Comparison of ENCODE assay signal across 8 cellular contexts in the genomic region with DNA sequence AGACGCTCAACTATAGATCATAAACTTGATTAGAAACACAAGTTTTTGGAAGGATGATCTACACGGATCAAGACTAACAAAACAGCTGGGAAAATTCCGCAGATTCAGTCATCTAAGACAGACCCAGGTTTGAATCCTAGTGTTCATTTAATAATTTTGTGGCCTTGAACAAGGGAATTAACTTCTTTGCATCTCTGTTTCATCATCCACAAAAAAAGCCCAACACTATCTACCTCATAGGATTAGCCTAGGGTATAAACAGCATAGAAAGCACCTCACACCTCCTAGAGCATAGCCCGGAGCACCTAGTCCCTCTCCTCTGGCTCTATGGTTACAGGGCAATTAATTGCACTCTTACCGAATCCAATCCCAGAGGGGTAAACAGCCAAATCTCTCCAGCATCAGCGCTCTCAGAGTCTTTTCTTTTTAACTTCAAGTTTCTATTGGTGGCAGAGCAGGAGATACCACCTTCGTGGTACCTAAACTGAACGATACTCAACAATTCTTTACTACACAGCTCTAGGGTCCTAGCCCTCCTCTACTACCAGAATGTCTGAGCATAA. TPM values are rescaled to one million over a fixed set of nuclear protein-coding genes. Genes with fewer than 3 reads are reported as not detected.
A peak's percentile ranks its signal among the peaks of the same experiment; 100 is the strongest.
DNase-seq lines count a peak whose midpoint lies in the region; ATAC-seq and TF ChIP-seq lines count a peak whose summit lies in the region.

No MANE protein-coding gene starts in this region.

- peaks cover 21% of the 10 kb centered on the region for H3K36me3 ChIP-seq in SK-N-MC (ENCODE audit: insufficient read depth, low read length)
- H3K36me3 ChIP-seq in fibroblast of lung (ENCODE audit: control insufficient read depth, insufficient read depth, low read length) = no peaks in the 10 kb centered on the region

- peak overlapping the region; percentile 98 for H3K4me3 Mint-ChIP-seq in T-helper 1 cell treated with Interleukin-12 subunit alpha and Interleukin-12 subunit beta and Interleukin-4 antibody, amounts not matched to agents 30 μg/mL and 1 μg/mL, for 36 hours
- H3K4me3 Mint-ChIP-seq in stimulated activated memory B cell treated with anti-CD40 and anti-IgM and Interleukin-4, amounts not matched to agents 10 μg/mL and 1 μg/mL and 100 μg/mL, for 72 hours = peak overlapping the region; percentile 94

- H3K9ac ChIP-seq in SK-N-MC (ENCODE audit: insufficient read length) (peak overlapping the region; percentile 99), fibroblast of lung (ENCODE audit: insufficient read depth, low read length) (no peak overlapping the region)

- no peak for DNase-seq in T-helper 1 cell
- no peak for DNase-seq in SK-N-MC (ENCODE audit: low read depth, low spot score)
- no peak for DNase-seq in fibroblast of lung (ENCODE audit: low read depth in 2 of 2)
- no peak for DNase-seq in activated gamma-delta T cell treated with Interleukin-2 at 50 U/mL for 16 hours
- DNase-seq in D341Med (ENCODE audit: low spot score) = no peak
- no peak for DNase-seq in activated CD4-positive, alpha-beta T cell treated with anti-CD3 and anti-CD28 coated beads, Interleukin-2, amount 50 U/mL, for 48 hours

- H3K9me3 Mint-ChIP-seq in T-helper 1 cell treated with Interleukin-12 subunit alpha and Interleukin-12 subunit beta and Interleukin-4 antibody, amounts not matched to agents 30 μg/mL and 1 μg/mL, for 36 hours = no peaks in the 10 kb centered on the region
- no peaks in the 10 kb centered on the region for H3K9me3 Mint-ChIP-seq in stimulated activated memory B cell treated with anti-CD40 and anti-IgM and Interleukin-4, amounts not matched to agents 10 μg/mL and 1 μg/mL and 100 μg/mL, for 72 hours

- no peaks in the 10 kb centered on the region for H4K20me1 ChIP-seq in fibroblast of lung (ENCODE audit: control insufficient read depth, extremely low read depth, insufficient read depth, low read length)

- H2AFZ ChIP-seq in fibroblast of lung (ENCODE audit: low read length) = no peak overlapping the region

- no peaks in the 10 kb centered on the region for H3K9me3 ChIP-seq in SK-N-MC (ENCODE audit: low read depth, low read length)
- H3K9me3 ChIP-seq in fibroblast of lung (ENCODE audit: control insufficient read depth, insufficient read depth, low read depth, low read length) = no peaks in the 10 kb centered on the region

- H3K4me3 ChIP-seq in SK-N-MC (peak overlapping the region; percentile 95), fibroblast of lung (replicated peaks in 1 of 4; ENCODE audit: control extremely low read depth in 1 of 4, insufficient read depth in 1 of 4, low read depth in 3 of 4, low read length in 4 of 4) (peak overlapping the region; percentile 1 to 100 (median 74))

- H3K27ac ChIP-seq in SK-N-MC = peak overlapping the region; percentile 99
- H3K27ac ChIP-seq in fibroblast of lung (ENCODE audit: insufficient read depth, low read length) = no peak overlapping the region

- H3K4me2 ChIP-seq in fibroblast of lung (ENCODE audit: extremely low read depth, insufficient read depth, low read length) = peak overlapping the region; percentile 90

- H3K27me3 ChIP-seq in fibroblast of lung (ENCODE audit: control insufficient read depth, insufficient read depth, low read length) = no peaks in the 10 kb centered on the region

- H3K27ac Mint-ChIP-seq in T-helper 1 cell treated with Interleukin-12 subunit alpha and Interleukin-12 subunit beta and Interleukin-4 antibody, amounts not matched to agents 30 μg/mL and 1 μg/mL, for 36 hours = peak overlapping the region; percentile 56
- H3K27ac Mint-ChIP-seq in stimulated activated memory B cell treated with anti-CD40 and anti-IgM and Interleukin-4, amounts not matched to agents 10 μg/mL and 1 μg/mL and 100 μg/mL, for 72 hours = peak overlapping the region; percentile 96

- peaks cover 35% of the 10 kb centered on the region for H3K36me3 Mint-ChIP-seq in T-helper 1 cell treated with Interleukin-12 subunit alpha and Interleukin-12 subunit beta and Interleukin-4 antibody, amounts not matched to agents 30 μg/mL and 1 μg/mL, for 36 hours (ENCODE audit: low read depth)
- peaks cover 19% of the 10 kb centered on the region for H3K36me3 Mint-ChIP-seq in stimulated activated memory B cell treated with anti-CD40 and anti-IgM and Interleukin-4, amounts not matched to agents 10 μg/mL and 1 μg/mL and 100 μg/mL, for 72 hours

- H3K79me2 ChIP-seq in fibroblast of lung (ENCODE audit: control insufficient read depth, insufficient read depth, low read length) = peaks cover 78% of the 10 kb centered on the region

- ATAC-seq in stimulated activated memory B cell treated with anti-CD40 and anti-IgM and Interleukin-4, amounts not matched to agents 10 μg/mL and 1 μg/mL and 100 μg/mL, for 72 hours = no peak

- H3K27me3 Mint-ChIP-seq in T-helper 1 cell treated with Interleukin-12 subunit alpha and Interleukin-12 subunit beta and Interleukin-4 antibody, amounts not matched to agents 30 μg/mL and 1 μg/mL, for 36 hours (ENCODE audit: low read depth) = no peaks in the 10 kb centered on the region
- no peaks in the 10 kb centered on the region for H3K27me3 Mint-ChIP-seq in stimulated activated memory B cell treated with anti-CD40 and anti-IgM and Interleukin-4, amounts not matched to agents 10 μg/mL and 1 μg/mL and 100 μg/mL, for 72 hours

- peaks cover 44% of the 10 kb centered on the region for H3K4me1 Mint-ChIP-seq in T-helper 1 cell treated with Interleukin-12 subunit alpha and Interleukin-12 subunit beta and Interleukin-4 antibody, amounts not matched to agents 30 μg/mL and 1 μg/mL, for 36 hours (ENCODE audit: low read depth)
- H3K4me1 Mint-ChIP-seq in stimulated activated memory B cell treated with anti-CD40 and anti-IgM and Interleukin-4, amounts not matched to agents 10 μg/mL and 1 μg/mL and 100 μg/mL, for 72 hours = peaks cover 59% of the 10 kb centered on the region

- peaks cover 4% of the 10 kb centered on the region for H3K4me1 ChIP-seq in fibroblast of lung (ENCODE audit: control insufficient read depth, extremely low read depth, insufficient read depth, low read length)

- no peak for TF ChIP-seq CTCF in fibroblast of lung (conservative IDR thresholded peaks at IDR 0.05 in 1 of 2, IDR thresholded peaks at IDR 0.05 in 1 of 2; ENCODE audit: low read depth in 1 of 2, low read length in 2 of 2)

RNA-seq across cellular contexts. Expression of a gene that starts 3.5 kb away (rescaled TPM):
- total RNA-seq in fibroblast of lung = 369 and 505 TPM in 2 replicates
- 93.7 and 115 TPM in 2 replicates for polyA plus RNA-seq in fibroblast of lung
- polyA plus RNA-seq in fibroblast of lung (2012) = 76.6 and 84.8 TPM in 2 replicates
- polyA minus RNA-seq in fibroblast of lung (ENCODE audit: low replicate concordance) = 211 TPM in 2 replicates
